In genomic region chr16:58670946-58671583, GRCh38 we compare ENCODE assay signal across 2 cellular contexts.
TF ChIP-seq lines count a peak whose summit lies in the region.

No MANE protein-coding gene starts in this region.

TF ChIP-seq in IMR-90, 13 proteins besides CTCF, POLR2A, EP300 and RAD21:
- TF ChIP-seq MAZ (IDR thresholded peaks at IDR 0.05; ENCODE audit: borderline replicate concordance, low read depth, low read length), result no peak
- TF ChIP-seq CHD1 (IDR thresholded peaks at IDR 0.05; ENCODE audit: low read depth, low read length), result no peak
- no peak for TF ChIP-seq FOS (IDR thresholded peaks at IDR 0.05; ENCODE audit: low read depth, low read length)
- TF ChIP-seq, protein P1, sequence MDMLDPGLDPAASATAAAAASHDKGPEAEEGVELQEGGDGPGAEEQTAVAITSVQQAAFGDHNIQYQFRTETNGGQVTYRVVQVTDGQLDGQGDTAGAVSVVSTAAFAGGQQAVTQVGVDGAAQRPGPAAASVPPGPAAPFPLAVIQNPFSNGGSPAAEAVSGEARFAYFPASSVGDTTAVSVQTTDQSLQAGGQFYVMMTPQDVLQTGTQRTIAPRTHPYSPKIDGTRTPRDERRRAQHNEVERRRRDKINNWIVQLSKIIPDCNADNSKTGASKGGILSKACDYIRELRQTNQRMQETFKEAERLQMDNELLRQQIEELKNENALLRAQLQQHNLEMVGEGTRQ (IDR thresholded peaks at IDR 0.05; ENCODE audit: low read depth, low read length), result no peak
- no peak for TF ChIP-seq BHLHE40 (IDR thresholded peaks at IDR 0.05; ENCODE audit: low read depth, low read length)
- TF ChIP-seq, protein P2, sequence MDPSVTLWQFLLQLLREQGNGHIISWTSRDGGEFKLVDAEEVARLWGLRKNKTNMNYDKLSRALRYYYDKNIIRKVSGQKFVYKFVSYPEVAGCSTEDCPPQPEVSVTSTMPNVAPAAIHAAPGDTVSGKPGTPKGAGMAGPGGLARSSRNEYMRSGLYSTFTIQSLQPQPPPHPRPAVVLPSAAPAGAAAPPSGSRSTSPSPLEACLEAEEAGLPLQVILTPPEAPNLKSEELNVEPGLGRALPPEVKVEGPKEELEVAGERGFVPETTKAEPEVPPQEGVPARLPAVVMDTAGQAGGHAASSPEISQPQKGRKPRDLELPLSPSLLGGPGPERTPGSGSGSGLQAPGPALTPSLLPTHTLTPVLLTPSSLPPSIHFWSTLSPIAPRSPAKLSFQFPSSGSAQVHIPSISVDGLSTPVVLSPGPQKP (IDR thresholded peaks at IDR 0.05; ENCODE audit: borderline replicate concordance, low read depth, low read length), result no peak
- no peak for TF ChIP-seq RFX5 (IDR thresholded peaks at IDR 0.05; ENCODE audit: low read depth, low read length)
- no peak for TF ChIP-seq MAFK (IDR thresholded peaks at IDR 0.05; ENCODE audit: low read depth, low read length)
- TF ChIP-seq SMC3 (IDR thresholded peaks at IDR 0.05; ENCODE audit: low read depth, low read length), result no peak

TF ChIP-seq in K562, 482 proteins besides CTCF, POLR2A, EP300 and RAD21:
- TF ChIP-seq RBM25 (IDR thresholded peaks at IDR 0.05; ENCODE audit: low read depth, low read length, severe bottlenecking) (peak; percentile 74), ZBTB33 (CRISPR knock-in tag; IDR thresholded peaks at IDR 0.05) (peak; percentile 38; the same call in 1 of the 2 replicates), BCOR (IDR thresholded peaks at IDR 0.05) (peak; percentile 39; the same call in 1 of the 2 replicates), RBM39 (optimal IDR thresholded peaks at IDR 0.05; ENCODE audit: low read depth, low read length) (no peak), ADNP (tag; IDR thresholded peaks at IDR 0.05) (0 out of 2 replicates have a peak, but pooled peaks have one; percentile 23)
TF ChIP-seq in K562: peak in this region for 4.
